8 cellular contexts compared by ENCODE assay signal in genomic region chr7:17939111-17939669, GRCh38. TPM values are rescaled to one million over a fixed set of nuclear protein-coding genes. Genes with fewer than 3 reads are reported as not detected.
DNase-seq lines count a peak whose midpoint lies in the region; ATAC-seq and TF ChIP-seq lines count a peak whose summit lies in the region.

No MANE protein-coding gene starts in this region.

- H3K79me2 ChIP-seq in OCI-LY3 (ENCODE audit: low read length): peaks cover 61% of the 10 kb centered on the region

- H3K27me3 ChIP-seq in OCI-LY3 (ENCODE audit: low read depth, low read length): no peaks in the 10 kb centered on the region; the same call in 1 of the 2 replicates

- peak overlapping the region; percentile 99 for H3K27ac Mint-ChIP-seq in activated T-cell treated with anti-CD3 and anti-CD28 coated beads, Interleukin-2, amount 50 U/mL, for 72 hours
- peak overlapping the region; percentile 97 for H3K27ac Mint-ChIP-seq in type B pancreatic cell

- no peak for TF ChIP-seq CTCF in OCI-LY3 (IDR thresholded peaks at IDR 0.05; ENCODE audit: low read depth, low read length)
- TF ChIP-seq CTCF in type B pancreatic cell (conservative IDR thresholded peaks at IDR 0.05): no peak

- no peaks in the 10 kb centered on the region for H3K9me3 Mint-ChIP-seq in activated T-cell treated with anti-CD3 and anti-CD28 coated beads, Interleukin-2, amount 50 U/mL, for 72 hours
- no peaks in the 10 kb centered on the region for H3K9me3 Mint-ChIP-seq in type B pancreatic cell

- DNase-seq in activated T-cell treated with anti-CD3 and anti-CD28 coated beads, Interleukin-2, amount 50 U/mL, for 72 hours: no peak
- no peak for DNase-seq in activated T-cell treated with anti-CD3 and anti-CD28 coated beads, Interleukin-2, amount 50 U/mL, for 1 hour
- DNase-seq in cerebellar cortex (ENCODE audit: low spot score): peak; percentile 28
- DNase-seq in lung microvascular endothelial cell (ENCODE audit: low read depth in 2 of 2): peak; percentile 47
- no peak for DNase-seq in type B pancreatic cell (ENCODE audit: extremely low spot score, unreplicated experiment)
- DNase-seq in AML-193 (lab: John Stamatoyannopoulos, UW): no peak

- H3K4me3 ChIP-seq in OCI-LY3 (ENCODE audit: low read length): peak overlapping the region; percentile 97

- peak overlapping the region; percentile 86 for H3K9ac ChIP-seq in OCI-LY3 (ENCODE audit: low read length)

- peak overlapping the region; percentile 73 for H3K27ac ChIP-seq in OCI-LY3 (ENCODE audit: low read length)

- no peak for ATAC-seq in activated T-cell treated with anti-CD3 and anti-CD28 coated beads, Interleukin-2, amount 50 U/mL, for 72 hours (replicated peaks in 1 of 2)
- no peak for ATAC-seq in HG03432 (IDR thresholded peaks at IDR 0.05; ENCODE audit: unreplicated experiment)

- H3K4me3 Mint-ChIP-seq in activated T-cell treated with anti-CD3 and anti-CD28 coated beads, Interleukin-2, amount 50 U/mL, for 72 hours: peak overlapping the region; percentile 92 to 96
- peak overlapping the region; percentile 99 for H3K4me3 Mint-ChIP-seq in type B pancreatic cell

- H3K27me3 Mint-ChIP-seq in activated T-cell treated with anti-CD3 and anti-CD28 coated beads, Interleukin-2, amount 50 U/mL, for 72 hours (ENCODE audit: low read depth): no peaks in the 10 kb centered on the region
- H3K27me3 Mint-ChIP-seq in type B pancreatic cell: no peaks in the 10 kb centered on the region

- H3K36me3 ChIP-seq in OCI-LY3 (replicated peaks; ENCODE audit: low read depth, low read length): no peaks in the 10 kb centered on the region

- H4K20me1 ChIP-seq in OCI-LY3 (ENCODE audit: insufficient read depth, low read length): peaks cover 9% of the 10 kb centered on the region

- peak overlapping the region; percentile 94 for H3K4me2 ChIP-seq in OCI-LY3 (ENCODE audit: low read length)

- H2AFZ ChIP-seq in OCI-LY3 (ENCODE audit: low read depth, low read length): no peak overlapping the region

- H3K36me3 Mint-ChIP-seq in activated T-cell treated with anti-CD3 and anti-CD28 coated beads, Interleukin-2, amount 50 U/mL, for 72 hours (ENCODE audit: insufficient read depth in 2 of 2): peaks cover 5% of the 10 kb centered on the region in 2 donors
- H3K36me3 Mint-ChIP-seq in type B pancreatic cell: no peaks in the 10 kb centered on the region

- peaks cover 33% of the 10 kb centered on the region for H3K4me1 ChIP-seq in OCI-LY3 (ENCODE audit: low read length)

- no peaks in the 10 kb centered on the region for H3K9me3 ChIP-seq in OCI-LY3 (ENCODE audit: insufficient read depth, low read length)

- H3K4me1 Mint-ChIP-seq in activated T-cell treated with anti-CD3 and anti-CD28 coated beads, Interleukin-2, amount 50 U/mL, for 72 hours (ENCODE audit: low read depth): peaks cover 61% of the 10 kb centered on the region
- peaks cover 30% of the 10 kb centered on the region for H3K4me1 Mint-ChIP-seq in type B pancreatic cell (ENCODE audit: unreplicated experiment)

RNA-seq across cellular contexts. Expression of gene SNX13, which starts 1.1 kb away (rescaled TPM):
- 10 to 100 TPM; 19.5 to 19.8 TPM for total RNA-seq in activated T-cell treated with anti-CD3 and anti-CD28 coated beads, Interleukin-2, amount 50 U/mL, for 72 hours
- total RNA-seq in lung microvascular endothelial cell: 16.8 and 27.4 TPM in 2 replicates
- total RNA-seq in type B pancreatic cell (ENCODE audit: low replicate concordance): 48.9 and 49.8 TPM in 2 replicates

Comparison
In these comparisons a context has a peak if more than half of its experiments do, and no peak if none do; other contexts are left out.
1. DNase-seq: peak in cerebellar cortex (single experiment) and lung microvascular endothelial cell (2 of 2); none in activated T-cell treated with anti-CD3 and anti-CD28 coated beads, Interleukin-2, amount 50 U/mL, for 72 hours (0 of 2), activated T-cell treated with anti-CD3 and anti-CD28 coated beads, Interleukin-2, amount 50 U/mL, for 1 hour (single experiment), type B pancreatic cell (single experiment) and AML-193 (0 of 2).